ENCODE assay signal across 13 cellular contexts in the genomic region with DNA sequence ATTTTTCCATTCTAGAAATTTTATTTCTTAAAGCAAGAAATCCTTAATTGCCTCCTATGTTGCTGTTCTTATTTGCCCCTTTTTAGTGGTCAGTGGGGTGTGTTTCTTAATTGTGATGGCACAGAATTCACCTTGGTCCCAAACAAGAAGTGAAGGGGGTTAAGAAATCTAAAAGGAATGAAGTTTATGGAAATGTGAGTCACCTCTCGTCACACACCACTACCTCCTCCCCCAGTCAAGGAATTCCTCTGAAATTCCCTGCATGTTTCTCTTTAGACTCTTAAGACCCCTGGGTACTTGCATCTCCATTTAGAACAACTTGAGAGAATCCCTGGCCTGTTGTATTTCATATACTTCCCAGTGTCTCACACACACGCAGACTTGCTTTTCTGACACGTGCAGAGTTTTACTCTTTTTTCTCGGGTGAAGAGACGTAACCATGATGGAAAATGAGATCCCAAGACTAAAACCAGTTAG.
A peak's percentile ranks its signal among the peaks of the same experiment; 100 is the strongest.
DNase-seq lines count a peak whose midpoint lies in the region; ATAC-seq and TF ChIP-seq lines count a peak whose summit lies in the region.
"Had no signal": no experiment of that assay in that cellular context is flagged by ENCODE, and none has a peak within 500 bp of the region (broad histone marks: within the 10 kb centered on the region; RNA-seq: fewer than 3 reads in every experiment).

No MANE protein-coding gene starts in this region.

- TF ChIP-seq RAD21 in SK-N-SH (IDR thresholded peaks at IDR 0.05; ENCODE audit: low read length), result 0 out of 2 replicates have a peak, but pooled peaks have one; percentile 1

- intact Hi-C loops in activated CD4-positive, alpha-beta T cell treated with anti-CD3 and anti-CD28 coated beads for 36 hours (cut with DNase I, micrococcal nuclease), result no loop called here
- intact Hi-C loops in lower leg skin (cut with DNase I; ENCODE audit: low total_unique reads) (no loop called here), mucosa of descending colon (cut with DNase I, micrococcal nuclease) (no loop called here)

- H3K79me2 ChIP-seq in SK-N-SH (ENCODE audit: insufficient read depth), result peaks cover 95% of the 10 kb centered on the region

- H3K36me3 ChIP-seq in SK-N-SH (replicated peaks in 1 of 2; ENCODE audit: control insufficient read depth in 1 of 2, insufficient read depth in 2 of 2, low read length in 1 of 2) (peaks cover 6 to 36% of the 10 kb centered on the region in 2 experiments), skeletal muscle satellite cell (ENCODE audit: insufficient read depth, low read length) (no peaks in the 10 kb centered on the region), mucosa of descending colon (ENCODE audit: low read depth) (no peaks in the 10 kb centered on the region)
- no peaks in the 10 kb centered on the region for H3K36me3 ChIP-seq in effector memory CD4-positive, alpha-beta T cell (ENCODE audit: control insufficient read depth, insufficient read depth, low read length)
- H3K36me3 ChIP-seq: thoracic aorta had no signal

- peaks cover 9% of the 10 kb centered on the region; the same call in 1 of the 2 replicates for H3K9me3 ChIP-seq in SK-N-SH
- H3K9me3 ChIP-seq in skeletal muscle satellite cell (replicated peaks; ENCODE audit: low read length), result no peaks in the 10 kb centered on the region
- no peaks in the 10 kb centered on the region for H3K9me3 ChIP-seq in effector memory CD4-positive, alpha-beta T cell (ENCODE audit: control insufficient read depth, low read length)
- no peaks in the 10 kb centered on the region for H3K9me3 ChIP-seq in mucosa of descending colon

- H3K4me3 ChIP-seq in SK-N-SH (ENCODE audit: low read depth in 2 of 2, low read length in 1 of 2) (no peak overlapping the region), fibroblast of pulmonary artery (replicated peaks; ENCODE audit: low read depth, low read length) (no peak overlapping the region), skeletal muscle satellite cell (ENCODE audit: low read length) (peak overlapping the region; percentile 22), lower leg skin (ENCODE audit: low read depth, poor library complexity, severe bottlenecking) (no peak overlapping the region), mucosa of descending colon (no peak overlapping the region)
- H3K4me3 ChIP-seq in effector memory CD4-positive, alpha-beta T cell (ENCODE audit: insufficient read depth, low read depth, low read length, poor library complexity, severe bottlenecking), result no peak overlapping the region
- H3K4me3 ChIP-seq: GM12878, thoracic aorta had no signal

- peak overlapping the region; percentile 13 for H3K27ac Mint-ChIP-seq in activated CD4-positive, alpha-beta T cell treated with anti-CD3 and anti-CD28 coated beads for 36 hours

- H3K4me3 Mint-ChIP-seq in activated CD4-positive, alpha-beta T cell treated with anti-CD3 and anti-CD28 coated beads for 36 hours, result no peak overlapping the region

- peaks cover 14 to 30% of the 10 kb centered on the region in 2 experiments; a peak in 3 of 4 replicates for H3K4me1 ChIP-seq in SK-N-SH (ENCODE audit: control insufficient read depth in 1 of 2, insufficient read depth in 2 of 2, low read depth in 1 of 2, low read length in 1 of 2)
- H3K4me1 ChIP-seq in skeletal muscle satellite cell (ENCODE audit: control insufficient read depth, insufficient read depth, low read length), result peaks cover 44% of the 10 kb centered on the region
- peaks cover 19% of the 10 kb centered on the region for H3K4me1 ChIP-seq in effector memory CD4-positive, alpha-beta T cell (ENCODE audit: control insufficient read depth, insufficient read depth, low read length, poor library complexity, severe bottlenecking)
- peaks cover 22% of the 10 kb centered on the region for H3K4me1 ChIP-seq in mucosa of descending colon (ENCODE audit: low read depth)

- H3K27ac ChIP-seq in SK-N-SH (ENCODE audit: low read depth in 2 of 2, low read length in 1 of 2), result peak overlapping the region; percentile 56 to 81; a peak in 3 of 4 replicates
- H3K27ac ChIP-seq in effector memory CD4-positive, alpha-beta T cell (ENCODE audit: insufficient read depth, low read length, poor library complexity, severe bottlenecking), result no peak overlapping the region
- H3K27ac ChIP-seq: thoracic aorta had no signal

- peaks cover 52% of the 10 kb centered on the region for H3K4me1 Mint-ChIP-seq in activated CD4-positive, alpha-beta T cell treated with anti-CD3 and anti-CD28 coated beads for 36 hours

- DNase-seq in activated CD4-positive, alpha-beta T cell treated with anti-CD3 and anti-CD28 coated beads for 36 hours, result no peak
- DNase-seq in activated CD4-positive, alpha-beta T cell treated with anti-CD3 and anti-CD28 coated beads, Interleukin-2, amount 50 U/mL, for 4 hours, result no peak
- DNase-seq in SK-N-SH (no peak), fibroblast of pulmonary artery (ENCODE audit: low read depth) (peak; percentile 79), lower leg skin (ENCODE audit: low spot score in 2 of 2) (no peak), mucosa of descending colon (no peak)
- DNase-seq in effector memory CD4-positive, alpha-beta T cell, result no peak
- DNase-seq: 8988T; activated T-cell treated with anti-CD3 and anti-CD28 coated beads, Interleukin-2, amount 50 U/mL, for 1 hour; stimulated activated CD4-positive, alpha-beta T cell treated with anti-CD3 and anti-CD28 coated beads, Interleukin-2, amount 100 ng/mL, for 48 hours had no signal

- H3F3A ChIP-seq in SK-N-SH (replicated peaks; ENCODE audit: insufficient read depth), result peaks cover 48% of the 10 kb centered on the region

- H4K20me1 ChIP-seq in SK-N-SH (ENCODE audit: insufficient read depth), result no peaks in the 10 kb centered on the region

- no peaks in the 10 kb centered on the region for H3K9me2 ChIP-seq in SK-N-SH

- CTCF ChIA-PET in activated CD4-positive, alpha-beta T cell treated with anti-CD3 and anti-CD28 coated beads for 36 hours (lab: Charles Lee), result no interaction called here
- CTCF ChIA-PET in SK-N-SH (lab: Yijun Ruan, JAX), result interaction anchor here (0.9 to 1.7 kb wide), 2 partner anchors 14 to 295 kb away, joined by 3 to 5 read pairs; no protein-coding TSS in a partner anchor

- H3K4me2 ChIP-seq in SK-N-SH (peak overlapping the region; percentile 63), skeletal muscle satellite cell (ENCODE audit: low read length) (peak overlapping the region; percentile 69)

- H3K9ac ChIP-seq in SK-N-SH, result peak overlapping the region; percentile 42; the same call in 1 of the 2 replicates
- H3K9ac ChIP-seq in skeletal muscle satellite cell (ENCODE audit: low read depth, low read length), result peak overlapping the region; percentile 61

- H3K27me3 ChIP-seq in SK-N-SH (ENCODE audit: insufficient read depth) (no peaks in the 10 kb centered on the region), skeletal muscle satellite cell (ENCODE audit: control insufficient read depth, insufficient read depth, low read length) (no peaks in the 10 kb centered on the region)
- H3K27me3 ChIP-seq in effector memory CD4-positive, alpha-beta T cell (replicated peaks; ENCODE audit: control insufficient read depth, insufficient read depth, low read length, poor library complexity, severe bottlenecking), result no peaks in the 10 kb centered on the region

- POLR2A ChIA-PET in activated CD4-positive, alpha-beta T cell treated with anti-CD3 and anti-CD28 coated beads for 36 hours (lab: Charles Lee), result no interaction called here
- POLR2A ChIA-PET in SK-N-SH (lab: Yijun Ruan, JAX), result no interaction called here

- H2AFZ ChIP-seq in SK-N-SH (ENCODE audit: low read depth), result no peak overlapping the region

- TF ChIP-seq CTCF in SK-N-SH (IDR thresholded peaks at IDR 0.05) (no peak), fibroblast of pulmonary artery (IDR thresholded peaks at IDR 0.05; ENCODE audit: low read length, missing control alignments) (no peak), lower leg skin (IDR thresholded peaks at IDR 0.05) (no peak), mucosa of descending colon (IDR thresholded peaks at IDR 0.05) (no peak)

- ATAC-seq in activated CD4-positive, alpha-beta T cell treated with anti-CD3 and anti-CD28 coated beads for 36 hours, result no peak
- no peak for ATAC-seq in mucosa of descending colon
- ATAC-seq: GM12878 had no signal

- H3K27me3 Mint-ChIP-seq in activated CD4-positive, alpha-beta T cell treated with anti-CD3 and anti-CD28 coated beads for 36 hours, result no peaks in the 10 kb centered on the region

- no peak for TF ChIP-seq POLR2A in lower leg skin (IDR thresholded peaks at IDR 0.05)

- 57% methylated on average over 5 of the region's 5 CpGs for WGBS in SK-N-SH (ENCODE audit: low lambda C conversion rate)
- 82 to 87% methylated on average over 5 of the region's 5 CpGs for WGBS in lower leg skin, 2 donors

- H3K9me3 Mint-ChIP-seq in activated CD4-positive, alpha-beta T cell treated with anti-CD3 and anti-CD28 coated beads for 36 hours (ENCODE audit: low read depth), result peaks cover 8% of the 10 kb centered on the region

- H3K36me3 Mint-ChIP-seq in activated CD4-positive, alpha-beta T cell treated with anti-CD3 and anti-CD28 coated beads for 36 hours (ENCODE audit: low read depth), result peaks cover 32% of the 10 kb centered on the region

- peak in 1 of 2 experiments; percentile 7; a peak in 2 of 4 replicates for TF ChIP-seq EP300 in SK-N-SH (IDR thresholded peaks at IDR 0.05; ENCODE audit: borderline replicate concordance in 1 of 2, low read depth in 1 of 2, low read length in 1 of 2)

TF ChIP-seq in SK-N-SH, 30 proteins besides CTCF, POLR2A, EP300 and RAD21 (continues in another document):
- TF ChIP-seq MEF2A (IDR thresholded peaks at IDR 0.05; ENCODE audit: borderline replicate concordance, low read depth) (0 out of 2 replicates have a peak, but pooled peaks have one; percentile 3), TEAD4 (IDR thresholded peaks at IDR 0.05; ENCODE audit: borderline replicate concordance, insufficient read depth) (peak; percentile 86), RCOR1 (IDR thresholded peaks at IDR 0.05; ENCODE audit: low read length) (no peak), GABPA (IDR thresholded peaks at IDR 0.05; ENCODE audit: low read depth) (0 out of 2 replicates have a peak, but pooled peaks have one; percentile 0), FOXM1 (IDR thresholded peaks at IDR 0.05; ENCODE audit: low read depth) (peak; percentile 71), TCF12 (IDR thresholded peaks at IDR 0.05) (no peak), FOSL2 (IDR thresholded peaks at IDR 0.05; ENCODE audit: borderline replicate concordance, low read depth) (peak; percentile 88), JUND (IDR thresholded peaks at IDR 0.05) (peak; percentile 61)
- TF ChIP-seq, protein P1, sequence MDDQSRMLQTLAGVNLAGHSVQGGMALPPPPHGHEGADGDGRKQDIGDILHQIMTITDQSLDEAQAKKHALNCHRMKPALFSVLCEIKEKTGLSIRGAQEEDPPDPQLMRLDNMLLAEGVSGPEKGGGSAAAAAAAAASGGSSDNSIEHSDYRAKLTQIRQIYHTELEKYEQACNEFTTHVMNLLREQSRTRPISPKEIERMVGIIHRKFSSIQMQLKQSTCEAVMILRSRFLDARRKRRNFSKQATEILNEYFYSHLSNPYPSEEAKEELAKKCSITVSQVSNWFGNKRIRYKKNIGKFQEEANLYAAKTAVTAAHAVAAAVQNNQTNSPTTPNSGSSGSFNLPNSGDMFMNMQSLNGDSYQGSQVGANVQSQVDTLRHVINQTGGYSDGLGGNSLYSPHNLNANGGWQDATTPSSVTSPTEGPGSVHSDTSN (IDR thresholded peaks at IDR 0.05), result peak; percentile 60
